Comparison of ENCODE assay signal across 8 cellular contexts in genomic region chr19:57363734-57364181, GRCh38. TPM values are rescaled to one million over a fixed set of nuclear protein-coding genes. Genes with fewer than 3 reads are reported as not detected.
DNase-seq lines count a peak whose midpoint lies in the region; ATAC-seq and TF ChIP-seq lines count a peak whose summit lies in the region.

No MANE protein-coding gene starts in this region.

- DNase-seq in HAP-1 (ENCODE audit: low spot score in 2 of 2) (peak in 1 of 2 experiments; percentile 8), esophagus squamous epithelium (lab: John Stamatoyannopoulos, UW) (no peak), nephron progenitor cell (no peak), DMS153 (lab: John Stamatoyannopoulos, UW) (no peak), OCI-M2 (lab: John Stamatoyannopoulos, UW; ENCODE audit: unreplicated experiment) (no peak)

- 0 out of 2 replicates have a peak, but pooled peaks cover 3% of the 10 kb centered on the region for H3K9me3 ChIP-seq in HAP-1
- H3K9me3 ChIP-seq in SU-DHL-6 (ENCODE audit: insufficient read depth, low read length), result no peaks in the 10 kb centered on the region
- no peaks in the 10 kb centered on the region for H3K9me3 ChIP-seq in esophagus squamous epithelium

- H3K36me3 Mint-ChIP-seq in nephron progenitor cell (ENCODE audit: low read depth), result peaks cover 39% of the 10 kb centered on the region

- H2AFZ ChIP-seq in SU-DHL-6 (ENCODE audit: low read depth, low read length, severe bottlenecking), result peak overlapping the region; percentile 18

- no peaks in the 10 kb centered on the region for H3F3A ChIP-seq in SU-DHL-6 (ENCODE audit: insufficient read depth)

- no peaks in the 10 kb centered on the region for H3K36me3 ChIP-seq in HAP-1 (replicated peaks)
- no peaks in the 10 kb centered on the region for H3K36me3 ChIP-seq in SU-DHL-6 (ENCODE audit: low read length)
- peaks cover 0 to 14% (median 0%) of the 10 kb centered on the region in 3 donors for H3K36me3 ChIP-seq in esophagus squamous epithelium

- no peaks in the 10 kb centered on the region for H3K27me3 ChIP-seq in HAP-1 (ENCODE audit: low read depth)
- no peaks in the 10 kb centered on the region for H3K27me3 ChIP-seq in SU-DHL-6 (ENCODE audit: low read length)
- H3K27me3 ChIP-seq in esophagus squamous epithelium, result no peaks in the 10 kb centered on the region

- peaks cover 2% of the 10 kb centered on the region for H3K27me3 Mint-ChIP-seq in nephron progenitor cell (ENCODE audit: low read depth, poor library complexity)

- peak overlapping the region; percentile 98 for H3K4me3 Mint-ChIP-seq in nephron progenitor cell

- no peak for TF ChIP-seq POLR2A in esophagus squamous epithelium (IDR thresholded peaks at IDR 0.05)

- peak overlapping the region; percentile 75 for H3K9ac ChIP-seq in SU-DHL-6 (ENCODE audit: low read length)

- H3K27ac Mint-ChIP-seq in nephron progenitor cell, result peak overlapping the region; percentile 99

- in situ Hi-C loops in HAP-1 (cut with MboI; ENCODE audit: low sequenced_read_pairs), result no loop called here

- H3K9me2 ChIP-seq in SU-DHL-6 (replicated peaks; ENCODE audit: insufficient read depth, low read length), result no peaks in the 10 kb centered on the region

- peaks cover 19% of the 10 kb centered on the region for H3K4me1 Mint-ChIP-seq in nephron progenitor cell

- peaks cover 13% of the 10 kb centered on the region for H3K79me2 ChIP-seq in SU-DHL-6 (ENCODE audit: insufficient read depth, low read length)

- H3K9me3 Mint-ChIP-seq in nephron progenitor cell, result peaks cover 9% of the 10 kb centered on the region

- peaks cover 3% of the 10 kb centered on the region; the same call in 1 of the 2 replicates for H3K4me1 ChIP-seq in HAP-1
- peaks cover 6 to 28% (median 9%) of the 10 kb centered on the region in 3 donors for H3K4me1 ChIP-seq in esophagus squamous epithelium

- intact Hi-C loops in esophagus squamous epithelium (cut with DNase I), result loop anchor here (10.0 kb wide), 1 partner anchor 641 kb away; the partner anchor contains the start of gene ZNF606

- TF ChIP-seq CTCF in C4-2B (conservative IDR thresholded peaks at IDR 0.05) (no peak), SU-DHL-6 (IDR thresholded peaks at IDR 0.05; ENCODE audit: insufficient read depth, low read length, poor library complexity, severe bottlenecking) (no peak), esophagus squamous epithelium (IDR thresholded peaks at IDR 0.05) (no peak), nephron progenitor cell (IDR thresholded peaks at IDR 0.05) (no peak)

- no peaks in the 10 kb centered on the region for H4K20me1 ChIP-seq in SU-DHL-6 (ENCODE audit: low read depth, low read length)

- no peak for ATAC-seq in GM18861 (IDR thresholded peaks at IDR 0.05; ENCODE audit: unreplicated experiment)

- H3K4me3 ChIP-seq in HAP-1 (peak overlapping the region; percentile 51), SU-DHL-6 (ENCODE audit: insufficient read depth, low read length, poor library complexity, severe bottlenecking) (peak overlapping the region; percentile 94), esophagus squamous epithelium (peak overlapping the region; percentile 69 to 98 (median 82))

- WGBS in esophagus squamous epithelium, 2 donors, result 1 to 2% methylated on average over 8 to 11 of the region's 14 CpGs

- H3K27ac ChIP-seq in C4-2B, result peak overlapping the region; percentile 73
- H3K27ac ChIP-seq in SU-DHL-6 (ENCODE audit: low read depth, low read length), result peak overlapping the region; percentile 1; the same call in 1 of the 2 replicates
- peak overlapping the region; percentile 94 to 99 (median 95) for H3K27ac ChIP-seq in esophagus squamous epithelium

- H3K4me2 ChIP-seq in SU-DHL-6 (ENCODE audit: low read depth, low read length, poor library complexity, severe bottlenecking), result peak overlapping the region; percentile 96

RNA-seq across cellular contexts. Expression of gene TRAPPC2B, which starts 0.4 kb away (rescaled TPM):
- 10 to 100 TPM; 14.7 to 24.6 (median 17.9) TPM for total RNA-seq in esophagus squamous epithelium

RNA-seq across cellular contexts. Expression of gene ZNF547, which starts 0.4 kb away (rescaled TPM):
- 1 to 10 TPM; 1.1 to 6.7 (median 3.1) TPM for total RNA-seq in esophagus squamous epithelium

RNA-seq across cellular contexts. Expression of gene ZNF304, which starts 12.7 kb away (rescaled TPM):
- 1 to 10 TPM; 3.3 to 9.0 (median 5.7) TPM for total RNA-seq in esophagus squamous epithelium

RNA-seq across cellular contexts. Expression of gene ZNF548, which starts 25.9 kb away (rescaled TPM):
- total RNA-seq in esophagus squamous epithelium, result 10 to 100 TPM in 2 of 4 donors, 1 to 10 TPM in 2; 7.7 to 26.9 (median 11.2) TPM

RNA-seq across cellular contexts. Expression of gene ZNF543, which starts 43.5 kb away (rescaled TPM):
- total RNA-seq in esophagus squamous epithelium, result 10 to 100 TPM in 1 of 4 donors, 1 to 10 TPM in 3; 4.7 to 10.1 (median 8.4) TPM

Comparison
In these comparisons a context has a peak if more than half of its experiments do, and no peak if none do; other contexts are left out.
1. H3K27ac ChIP-seq: peak in every context shown above with its lines; median percentile 95 in esophagus squamous epithelium; 73 in C4-2B; 1 in SU-DHL-6.